8 cellular contexts compared by ENCODE assay signal in the genomic region with DNA sequence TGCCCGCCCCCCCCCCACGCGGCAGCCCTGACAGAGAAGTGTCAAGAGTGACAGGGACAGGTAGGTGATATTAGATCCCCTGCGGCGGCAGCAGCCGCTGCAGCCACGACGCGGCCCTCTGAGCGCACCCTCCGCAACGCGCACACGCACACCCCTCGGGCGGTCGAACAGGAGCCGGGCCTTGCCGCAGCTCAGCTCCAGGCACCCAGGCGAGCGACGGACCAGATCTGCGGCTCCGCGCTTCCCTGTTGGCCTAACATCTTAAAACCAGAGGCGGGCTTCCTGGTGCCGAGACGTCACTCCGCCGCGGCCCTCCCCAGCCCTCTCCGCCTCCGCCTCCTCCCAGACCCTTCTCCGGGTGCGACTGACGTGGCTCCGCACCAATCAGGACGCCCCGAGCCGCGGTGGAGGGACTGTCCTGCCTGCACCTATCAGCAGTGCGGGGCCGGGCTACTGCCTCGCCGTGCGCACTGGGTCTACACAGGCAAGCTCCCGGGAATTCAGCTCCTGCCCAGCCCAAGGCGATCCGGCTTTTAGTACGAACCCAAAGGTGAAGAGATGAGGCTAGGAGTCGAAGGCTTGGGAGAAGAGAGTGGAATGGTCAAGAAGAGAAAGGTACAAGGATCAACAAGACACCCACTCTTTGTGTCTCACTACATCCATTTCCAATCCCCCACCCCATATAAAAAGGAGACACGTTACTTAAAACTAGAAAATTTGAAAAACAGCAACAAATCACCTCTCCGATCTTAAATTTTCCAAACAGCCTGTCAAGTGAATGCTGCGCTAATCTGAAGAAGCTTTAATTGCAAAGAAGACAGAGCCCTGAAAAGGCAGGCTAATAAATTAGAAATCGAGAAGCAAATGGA. TPM values are rescaled to one million over a fixed set of nuclear protein-coding genes. Genes with fewer than 3 reads are reported as not detected.
DNase-seq lines count a peak whose midpoint lies in the region; ATAC-seq, FAIRE-seq and TF ChIP-seq lines count a peak whose summit lies in the region.

A gene (minus strand): TSS at position 237 of the 869 bp plus-strand sequence. CDS start 617 bp downstream, outside the sequence.

- H3K9ac ChIP-seq in mammary epithelial cell (ENCODE audit: insufficient read depth, low read length) (no peak within 1 kb of the TSS), kidney (ENCODE audit: low read length in 2 of 2) (no peak within 1 kb of the TSS)

- H3K9me3 ChIP-seq in mammary epithelial cell (replicated peaks; ENCODE audit: insufficient read depth, low read length) (peaks cover 12% of the 10 kb centered on the region), kidney (ENCODE audit: control insufficient read depth in 1 of 2, low read length in 2 of 2) (no peaks in the 10 kb centered on the region)

- ATAC-seq in GM18870 (IDR thresholded peaks at IDR 0.05; ENCODE audit: unreplicated experiment) (peak; percentile 65), HG03139 (IDR thresholded peaks at IDR 0.05; ENCODE audit: unreplicated experiment) (peak; percentile 82)

- peak within 1 kb of the TSS; percentile 67 for H3K27ac ChIP-seq in 22Rv1
- no peak within 1 kb of the TSS for H3K27ac ChIP-seq in mammary epithelial cell (ENCODE audit: insufficient read depth, low read depth, low read length)
- no peak within 1 kb of the TSS for H3K27ac ChIP-seq in kidney (ENCODE audit: low read depth in 2 of 2, low read length in 2 of 2)

- H4K20me1 ChIP-seq in mammary epithelial cell (ENCODE audit: insufficient read depth, low read length) = no peaks in the 10 kb centered on the region

- dilution Hi-C loops in mammary epithelial cell (cut with HindIII; ENCODE audit: low sequenced_read_pairs) = no loop called here

- H3K36me3 ChIP-seq in mammary epithelial cell (ENCODE audit: insufficient read depth, low read length) (no peaks in the 10 kb centered on the region), kidney (ENCODE audit: control insufficient read depth in 1 of 2, insufficient read depth in 2 of 2, low read length in 2 of 2) (no peaks in the 10 kb centered on the region)

- intact Hi-C loops in mammary epithelial cell (cut with micrococcal nuclease) (no loop called here), kidney (cut with DNase I) (no loop called here)

- TF ChIP-seq CTCF in 22Rv1 (IDR thresholded peaks at IDR 0.05) (no peak), mammary epithelial cell (conservative IDR thresholded peaks at IDR 0.05 in 1 of 2, IDR thresholded peaks at IDR 0.05 in 1 of 2; ENCODE audit: extremely low read depth in 1 of 2, insufficient read depth in 1 of 2, low read depth in 1 of 2, low read length in 2 of 2) (no peak), kidney (IDR thresholded peaks at IDR 0.05; ENCODE audit: borderline replicate concordance, extremely low read depth, insufficient read depth) (no peak)

- peaks cover 14% of the 10 kb centered on the region for H3K4me1 ChIP-seq in mammary epithelial cell (ENCODE audit: insufficient read depth, low read length)
- peaks cover 0 to 15% of the 10 kb centered on the region in 2 donors for H3K4me1 ChIP-seq in kidney (ENCODE audit: control insufficient read depth in 1 of 2, insufficient read depth in 1 of 2, low read depth in 1 of 2, low read length in 2 of 2)

- peak within 1 kb of the TSS; percentile 71 for H2AFZ ChIP-seq in mammary epithelial cell (ENCODE audit: low read depth, low read length)

- FAIRE-seq in kidney (lab: Jason Lieb, UNC) = no peak

- DNase-seq in RPMI7951 (ENCODE audit: low read depth) (peak; percentile 86), mammary epithelial cell (peak; percentile 61), kidney (peak; percentile 80), NCI-H1105 treated with DMSO at 0.1 percent for 48 hours (lab: John Stamatoyannopoulos, UW) (no peak)
- DNase-seq in stimulated activated CD4-positive, alpha-beta T cell treated with anti-CD3 and anti-CD28 coated beads, Interleukin-4, amount 100 ng/mL, for 24 hours = peak; percentile 37

- in situ Hi-C loops in mammary epithelial cell (cut with MboI; ENCODE audit: low sequenced_read_pairs in 2 of 2) = no loop called here

- H3K27me3 ChIP-seq in mammary epithelial cell (ENCODE audit: insufficient read depth, low read length) = peaks cover 90% of the 10 kb centered on the region

- BruUV-seq in mammary epithelial cell (replicated peaks; lab: Mats Ljungman, UMichigan) = no TSS peak

- H3K4me3 ChIP-seq in mammary epithelial cell (replicated peaks in 1 of 3; ENCODE audit: insufficient read depth in 1 of 3, low read depth in 2 of 3, low read length in 3 of 3) (peak within 1 kb of the TSS; percentile 30 to 48 (median 40)), kidney (ENCODE audit: low read length in 2 of 2) (peak within 1 kb of the TSS in 1 of 2 donors; percentile 29)

- H3K4me2 ChIP-seq in mammary epithelial cell (ENCODE audit: insufficient read depth, low read depth, low read length) = peak within 1 kb of the TSS; percentile 80

- H3K79me2 ChIP-seq in mammary epithelial cell (ENCODE audit: insufficient read depth, low read length) = no peaks in the 10 kb centered on the region

- 20% methylated on average over 6 of the region's 55 CpGs for WGBS in mammary epithelial cell (ENCODE audit: low coverage, missing lambda C conversion rate)

- CTCF ChIA-PET in mammary epithelial cell (lab: Charles Lee; ENCODE audit: low non-redundant PET) = no interaction called here

RNA-seq across cellular contexts. Expression of the gene that starts here (rescaled TPM):
- total RNA-seq in RPMI7951 (2014; rRNA removed; shearing (Covaris generic)) = 0.48 TPM in 1 of 2 replicates, not detected in the other
- total RNA-seq in mammary epithelial cell = under 1 TPM in 1 of 2 donors, not detected in 1; 0.33 TPM
- polyA plus RNA-seq in mammary epithelial cell = 0.03 TPM
- polyA minus RNA-seq in mammary epithelial cell = not detected
- 3.2 TPM for total RNA-seq in kidney
- polyA plus RNA-seq in kidney (ENCODE audit: insufficient read depth, low read depth, low replicate concordance) = 0.71 TPM

Comparison
In these comparisons a context has a peak if more than half of its experiments do, and no peak if none do; other contexts are left out.
1. Peak in DNase-seq in RPMI7951; RNA of the gene not detected or under 1 TPM.
2. Peak in DNase-seq, H3K4me3 ChIP-seq and H3K4me2 ChIP-seq in mammary epithelial cell; RNA of the gene not detected or under 1 TPM.